In genomic region chr3:7536921-7537320, GRCh38 we compare ENCODE assay signal across 21 cellular contexts.
"Had no signal": no experiment of that assay in that cellular context is flagged by ENCODE, and none has a peak within 500 bp of the region (broad histone marks: within the 10 kb centered on the region; RNA-seq: fewer than 3 reads in every experiment).

No MANE protein-coding gene starts in this region.

- H3K9me3 ChIP-seq: esophagus muscularis mucosa, gastroesophageal sphincter, heart left ventricle, neutrophil, right lobe of liver, thoracic aorta, transverse colon, upper lobe of right lung, uterus had no signal

- H3K27ac ChIP-seq: esophagus muscularis mucosa, foreskin keratinocyte, gastroesophageal sphincter, heart left ventricle, hepatocyte, neutrophil, parathyroid adenoma, right lobe of liver, thoracic aorta, transverse colon, upper lobe of right lung, uterus had no signal

- DNase-seq: effector memory CD4-positive, alpha-beta T cell; foreskin keratinocyte; heart left ventricle; kidney; natural killer cell; right lobe of liver; small intestine; stimulated activated CD4-positive, alpha-beta T cell treated with anti-CD3 and anti-CD28 coated beads, Interleukin-15, amount 100 ng/mL, for 24 hours; stimulated activated CD4-positive, alpha-beta T cell treated with anti-CD3 and anti-CD28 coated beads, Interleukin-2, amount 100 ng/mL, for 48 hours; stimulated activated naive B cell treated with anti-CD40 and anti-IgM and Interleukin-4, amounts not matched to agents 10 μg/mL and 1 μg/mL and 100 μg/mL, for 72 hours; transverse colon; upper lobe of right lung; uterus had no signal

- H2AFZ ChIP-seq: hepatocyte, parathyroid adenoma had no signal

- FAIRE-seq: endothelial cell of umbilical vein, kidney, small intestine had no signal

- H3K4me1 ChIP-seq: esophagus muscularis mucosa, foreskin keratinocyte, gastroesophageal sphincter, heart left ventricle, parathyroid adenoma, right lobe of liver, transverse colon, upper lobe of right lung, uterus had no signal

- H3K36me3 ChIP-seq: esophagus muscularis mucosa, gastroesophageal sphincter, heart left ventricle, neutrophil, right lobe of liver, thoracic aorta, transverse colon, upper lobe of right lung, uterus had no signal

- H3K4me2 ChIP-seq: hepatocyte had no signal

- H3K27me3 ChIP-seq: esophagus muscularis mucosa, foreskin keratinocyte, gastroesophageal sphincter, heart left ventricle, hepatocyte, neutrophil, right lobe of liver, transverse colon, upper lobe of right lung, uterus had no signal

- H3K4me3 ChIP-seq: esophagus muscularis mucosa, gastroesophageal sphincter, heart left ventricle, hepatocyte, lung, right lobe of liver, thoracic aorta, transverse colon, upper lobe of right lung, uterus had no signal

- H3K79me2 ChIP-seq: hepatocyte, parathyroid adenoma had no signal
